In genomic region chr6:106037060-106037459, GRCh38 we compare ENCODE assay signal across 19 cellular contexts. TPM values are rescaled to one million over a fixed set of nuclear protein-coding genes. Genes with fewer than 3 reads are reported as not detected.
DNase-seq lines count a peak whose midpoint lies in the region; ATAC-seq, FAIRE-seq and TF ChIP-seq lines count a peak whose summit lies in the region.
"Had no signal": no experiment of that assay in that cellular context is flagged by ENCODE, and none has a peak within 500 bp of the region (broad histone marks: within the 10 kb centered on the region; RNA-seq: fewer than 3 reads in every experiment).

No MANE protein-coding gene starts in this region.

- FAIRE-seq in GM12892 (lab: Jason Lieb, UNC): no peak
- FAIRE-seq: GM12891 had no signal

- H3K4me3 ChIP-seq in fibroblast of the aortic adventitia (ENCODE audit: low read depth, low read length): no peak overlapping the region
- H3K4me3 ChIP-seq: heart right ventricle, Peyer's patch, prostate gland, testis had no signal

- DNase-seq in AG08396 (ENCODE audit: low spot score) (peak; percentile 30), GM03348 (ENCODE audit: low spot score) (peak; percentile 33), fibroblast of the aortic adventitia (ENCODE audit: low read depth) (peak; percentile 35), SK-N-DZ (ENCODE audit: low spot score) (no peak), GM12892 (ENCODE audit: insufficient read length) (no peak)
- DNase-seq in activated CD4-positive, alpha-beta memory T cell treated with anti-CD3 and anti-CD28 coated beads, Interleukin-2, amount 10 ng/mL, durations not matched to agents 7 days and 5 days: no peak
- no peak for DNase-seq in naive thymus-derived CD8-positive, alpha-beta T cell
- DNase-seq: activated CD4-positive, alpha-beta T cell treated with anti-CD3 and anti-CD28 coated beads for 1 hour; activated gamma-delta T cell; heart right ventricle; NCI-H1694 treated with DMSO at 0.1 percent for 48 hours; NCI-H69; Peyer's patch; testis had no signal

- H3K27ac Mint-ChIP-seq in activated CD4-positive, alpha-beta memory T cell treated with anti-CD3 and anti-CD28 coated beads, Interleukin-2, amount 10 ng/mL, durations not matched to agents 7 days and 5 days: peak overlapping the region; percentile 57
- H3K27ac Mint-ChIP-seq in naive thymus-derived CD8-positive, alpha-beta T cell: no peak overlapping the region
- H3K27ac Mint-ChIP-seq: CD14-positive monocyte; T-helper 1 cell treated with Interleukin-12 subunit alpha and Interleukin-12 subunit beta and Interleukin-4 antibody, amounts not matched to agents 30 μg/mL and 1 μg/mL, for 36 hours had no signal

- TF ChIP-seq POLR2A in GM12892 (IDR thresholded peaks at IDR 0.05; ENCODE audit: low read depth, low read length): no peak

- H3K36me3 Mint-ChIP-seq in activated CD4-positive, alpha-beta memory T cell treated with anti-CD3 and anti-CD28 coated beads, Interleukin-2, amount 10 ng/mL, durations not matched to agents 7 days and 5 days (ENCODE audit: low read depth): peaks cover 18% of the 10 kb centered on the region
- peaks cover 0 to 16% (median 13%) of the 10 kb centered on the region in 3 donors for H3K36me3 Mint-ChIP-seq in naive thymus-derived CD8-positive, alpha-beta T cell

- peaks cover 18% of the 10 kb centered on the region for H3K9me3 Mint-ChIP-seq in activated CD4-positive, alpha-beta memory T cell treated with anti-CD3 and anti-CD28 coated beads, Interleukin-2, amount 10 ng/mL, durations not matched to agents 7 days and 5 days
- peaks cover 0 to 22% (median 17%) of the 10 kb centered on the region in 9 donors for H3K9me3 Mint-ChIP-seq in naive thymus-derived CD8-positive, alpha-beta T cell

- POLR2A ChIA-PET in activated CD4-positive, alpha-beta memory T cell treated with anti-CD3 and anti-CD28 coated beads, Interleukin-2, amount 10 ng/mL, durations not matched to agents 7 days and 5 days (lab: Charles Lee): interaction anchor here (1.1 kb wide), 1 partner anchor 46 kb away, joined by 3 read pairs; no protein-coding TSS in a partner anchor
- POLR2A ChIA-PET in naive thymus-derived CD8-positive, alpha-beta T cell (lab: Charles Lee): no interaction called here

- peaks cover 38% of the 10 kb centered on the region for H3K4me1 Mint-ChIP-seq in activated CD4-positive, alpha-beta memory T cell treated with anti-CD3 and anti-CD28 coated beads, Interleukin-2, amount 10 ng/mL, durations not matched to agents 7 days and 5 days
- H3K4me1 Mint-ChIP-seq in naive thymus-derived CD8-positive, alpha-beta T cell: no peaks in the 10 kb centered on the region
- H3K4me1 Mint-ChIP-seq: CD14-positive monocyte had no signal

- CTCF ChIA-PET in activated CD4-positive, alpha-beta memory T cell treated with anti-CD3 and anti-CD28 coated beads, Interleukin-2, amount 10 ng/mL, durations not matched to agents 7 days and 5 days (lab: Charles Lee): no interaction called here

- H3K27me3 Mint-ChIP-seq in activated CD4-positive, alpha-beta memory T cell treated with anti-CD3 and anti-CD28 coated beads, Interleukin-2, amount 10 ng/mL, durations not matched to agents 7 days and 5 days: no peaks in the 10 kb centered on the region
- peaks cover 1 to 18% (median 7%) of the 10 kb centered on the region in 5 donors for H3K27me3 Mint-ChIP-seq in naive thymus-derived CD8-positive, alpha-beta T cell

- no peak overlapping the region for H3K4me3 Mint-ChIP-seq in activated CD4-positive, alpha-beta memory T cell treated with anti-CD3 and anti-CD28 coated beads, Interleukin-2, amount 10 ng/mL, durations not matched to agents 7 days and 5 days
- H3K4me3 Mint-ChIP-seq in naive thymus-derived CD8-positive, alpha-beta T cell: no peak overlapping the region
- H3K4me3 Mint-ChIP-seq: CD14-positive monocyte; T-helper 1 cell treated with Interleukin-12 subunit alpha and Interleukin-12 subunit beta and Interleukin-4 antibody, amounts not matched to agents 30 μg/mL and 1 μg/mL, for 36 hours had no signal

- TF ChIP-seq CTCF in fibroblast of the aortic adventitia (IDR thresholded peaks at IDR 0.05; ENCODE audit: insufficient read depth, low read length): no peak

- ATAC-seq in naive thymus-derived CD8-positive, alpha-beta T cell: no peak
- ATAC-seq: heart right ventricle, left lobe of liver had no signal

RNA-seq across cellular contexts. Expression of gene PRDM1, which starts 49.1 kb away (rescaled TPM):
- 100 to 1,000 TPM; 112 to 115 TPM for total RNA-seq in activated CD4-positive, alpha-beta memory T cell treated with anti-CD3 and anti-CD28 coated beads, Interleukin-2, amount 10 ng/mL, durations not matched to agents 7 days and 5 days
- 1.4 and 2.8 TPM in 2 replicates for total RNA-seq in fibroblast of the aortic adventitia (ENCODE audit: low replicate concordance)
- not detected in 2 replicates for polyA plus RNA-seq in SK-N-DZ (2014; cell fraction: cytosol; rRNA removed)
- polyA plus RNA-seq in SK-N-DZ (2014; cell fraction: nucleus; rRNA removed): not detected in 2 replicates
- total RNA-seq in naive thymus-derived CD8-positive, alpha-beta T cell: under 1 TPM; 0.58 to 0.94 TPM
- polyA plus RNA-seq in naive thymus-derived CD8-positive, alpha-beta T cell: 10 to 100 TPM in 1 of 3 donors, 1 to 10 TPM in 1, under 1 TPM in 1; 0.35 to 15.6 (median 1.6) TPM
- 12.7 TPM for polyA plus RNA-seq in GM12892 (2012; ENCODE audit: missing spikeins)

Comparison
In these comparisons a context has a peak if more than half of its experiments do, and no peak if none do; other contexts are left out.
1. DNase-seq: peak in AG08396 (single experiment), GM03348 (single experiment) and fibroblast of the aortic adventitia (single experiment); none in activated CD4-positive, alpha-beta memory T cell treated with anti-CD3 and anti-CD28 coated beads, Interleukin-2, amount 10 ng/mL, durations not matched to agents 7 days and 5 days (single experiment), SK-N-DZ (single experiment), naive thymus-derived CD8-positive, alpha-beta T cell (0 of 10) and GM12892 (single experiment).
2. RNA of gene PRDM1, which starts 49.1 kb away (total RNA-seq): 112 to 115 TPM in activated CD4-positive, alpha-beta memory T cell treated with anti-CD3 and anti-CD28 coated beads, Interleukin-2, amount 10 ng/mL, durations not matched to agents 7 days and 5 days; 1.4 to 2.8 TPM in fibroblast of the aortic adventitia and 0.58 to 0.94 TPM in naive thymus-derived CD8-positive, alpha-beta T cell; every median in the first group is over 10 times any median in the second.